ENCODE assay signal across 9 cellular contexts in the genomic region with DNA sequence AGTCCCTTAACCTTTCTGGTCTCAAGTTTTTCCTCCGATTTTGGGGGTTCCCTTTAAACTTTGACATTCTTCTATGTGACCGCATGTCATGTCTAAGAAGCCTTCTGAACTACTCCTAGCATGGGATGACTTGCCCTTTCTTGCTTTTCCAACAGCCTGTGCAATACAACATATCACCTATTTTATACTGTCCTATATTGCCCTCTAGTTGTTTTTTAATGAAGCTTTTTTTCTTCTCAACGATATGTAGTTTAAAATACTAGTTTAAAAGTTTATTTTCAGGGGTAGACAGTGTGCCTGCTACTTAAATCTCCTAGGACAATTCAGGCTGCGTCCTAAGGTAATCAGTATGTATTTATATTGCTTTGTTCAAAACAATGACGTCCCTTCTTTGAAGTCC. TPM values are rescaled to one million over a fixed set of nuclear protein-coding genes. Genes with fewer than 3 reads are reported as not detected.
DNase-seq lines count a peak whose midpoint lies in the region; ATAC-seq, FAIRE-seq and TF ChIP-seq lines count a peak whose summit lies in the region.
"Had no signal": no experiment of that assay in that cellular context is flagged by ENCODE, and none has a peak within 500 bp of the region (broad histone marks: within the 10 kb centered on the region; RNA-seq: fewer than 3 reads in every experiment).

No MANE protein-coding gene starts in this region.

- no peaks in the 10 kb centered on the region for H3K36me3 ChIP-seq in left ventricle myocardium inferior
- peaks cover 4% of the 10 kb centered on the region for H3K36me3 ChIP-seq in mammary epithelial cell (ENCODE audit: insufficient read depth, low read length)
- H3K36me3 ChIP-seq in thoracic aorta = no peaks in the 10 kb centered on the region

- H3K27me3 ChIP-seq in left ventricle myocardium inferior (ENCODE audit: low read depth) = no peaks in the 10 kb centered on the region
- no peaks in the 10 kb centered on the region for H3K27me3 ChIP-seq in mammary epithelial cell (ENCODE audit: insufficient read depth, low read length)
- no peaks in the 10 kb centered on the region for H3K27me3 ChIP-seq in thoracic aorta (replicated peaks; ENCODE audit: insufficient read depth)

- ATAC-seq in left ventricle myocardium superior (no peak), thoracic aorta (ENCODE audit: insufficient number of reproducible peaks, low FRiP score, low read depth) (no peak)

- DNase-seq in left ventricle myocardium inferior (no peak), left ventricle myocardium superior (no peak), NCI-H460 (ENCODE audit: extremely low read depth, low read depth) (peak; percentile 24), mammary epithelial cell (no peak), thoracic aorta (ENCODE audit: low spot score) (no peak), NCI-H2081 (lab: John Stamatoyannopoulos, UW) (no peak), RCC 7860 (ENCODE audit: low spot score) (no peak)
- no peak for DNase-seq in effector CD8-positive, alpha-beta T cell (lab: John Stamatoyannopoulos, UW)

- in situ Hi-C loops in mammary epithelial cell (cut with MboI; ENCODE audit: low sequenced_read_pairs in 2 of 2) = no loop called here

- intact Hi-C loops in left ventricle myocardium inferior (cut with micrococcal nuclease) (no loop called here), left ventricle myocardium superior (cut with micrococcal nuclease) (no loop called here), mammary epithelial cell (cut with micrococcal nuclease) (loop anchor here (1.0 to 5.0 kb wide), 5 partner anchors 35 to 515 kb away; a partner anchor contains a TSS)

- no peaks in the 10 kb centered on the region for H4K20me1 ChIP-seq in mammary epithelial cell (ENCODE audit: insufficient read depth, low read length)

- CTCF ChIA-PET in mammary epithelial cell (lab: Charles Lee; ENCODE audit: low non-redundant PET) = interaction anchor here (0.6 to 1.5 kb wide), 3 partner anchors 35 to 629 kb away, joined by 3 to 5 read pairs (median 4); no protein-coding TSS in a partner anchor

- no peak for TF ChIP-seq CTCF in left ventricle myocardium inferior (IDR thresholded peaks at IDR 0.05; ENCODE audit: borderline replicate concordance)
- TF ChIP-seq CTCF in mammary epithelial cell (conservative IDR thresholded peaks at IDR 0.05 in 1 of 2, IDR thresholded peaks at IDR 0.05 in 1 of 2; ENCODE audit: extremely low read depth in 1 of 2, insufficient read depth in 1 of 2, low read depth in 1 of 2, low read length in 2 of 2) = peak; percentile 7 to 18
- no peak for TF ChIP-seq CTCF in thoracic aorta (IDR thresholded peaks at IDR 0.05)

- FAIRE-seq in RCC 7860 (lab: Jason Lieb, UNC) = no peak

- no peak overlapping the region for H3K9ac ChIP-seq in mammary epithelial cell (ENCODE audit: insufficient read depth, low read length)

- no TSS peak for BruUV-seq in mammary epithelial cell (replicated peaks; lab: Mats Ljungman, UMichigan)

- no peak overlapping the region for H3K4me2 ChIP-seq in mammary epithelial cell (ENCODE audit: insufficient read depth, low read depth, low read length)

- no peak overlapping the region for H3K4me3 ChIP-seq in left ventricle myocardium inferior
- no peak overlapping the region for H3K4me3 ChIP-seq in mammary epithelial cell (replicated peaks in 1 of 3; ENCODE audit: insufficient read depth in 1 of 3, low read depth in 2 of 3, low read length in 3 of 3)
- H3K4me3 ChIP-seq in thoracic aorta = peak overlapping the region; percentile 91
- H3K4me3 ChIP-seq: lung had no signal

- H3K4me1 ChIP-seq in left ventricle myocardium inferior (peaks cover 25% of the 10 kb centered on the region), mammary epithelial cell (ENCODE audit: insufficient read depth, low read length) (peaks cover 18% of the 10 kb centered on the region), thoracic aorta (ENCODE audit: control insufficient read depth in 1 of 2, low read depth in 2 of 2) (peaks cover 0 to 13% of the 10 kb centered on the region in 2 donors)

- H3K9me3 ChIP-seq in left ventricle myocardium inferior (replicated peaks) (no peaks in the 10 kb centered on the region), mammary epithelial cell (replicated peaks; ENCODE audit: insufficient read depth, low read length) (no peaks in the 10 kb centered on the region), thoracic aorta (no peaks in the 10 kb centered on the region)

- peak overlapping the region; percentile 87 for H3K27ac ChIP-seq in left ventricle myocardium inferior (replicated peaks)
- H3K27ac ChIP-seq in mammary epithelial cell (ENCODE audit: insufficient read depth, low read depth, low read length) = no peak overlapping the region
- H3K27ac ChIP-seq in thoracic aorta = no peak overlapping the region

- H2AFZ ChIP-seq in mammary epithelial cell (ENCODE audit: low read depth, low read length) = peak overlapping the region; percentile 42

- 24% methylated on average over 5 of the region's 5 CpGs for WGBS in mammary epithelial cell (ENCODE audit: low coverage, missing lambda C conversion rate)

- H3K79me2 ChIP-seq in mammary epithelial cell (ENCODE audit: insufficient read depth, low read length) = peaks cover 30% of the 10 kb centered on the region

- dilution Hi-C loops in mammary epithelial cell (cut with HindIII; ENCODE audit: low sequenced_read_pairs) = no loop called here

RNA-seq across cellular contexts. Expression of a gene that starts 1.0 kb away (rescaled TPM):
- total RNA-seq in left ventricle myocardium inferior (50.9 TPM), left ventricle myocardium superior (59.0 TPM), mammary epithelial cell (10 to 100 TPM; 31.1 to 67.3 TPM), thoracic aorta (10 to 100 TPM; 37.1 to 43.2 TPM)
- 72.4 and 89.7 TPM in 2 replicates for total RNA-seq in NCI-H460 (2014; rRNA removed; shearing (Covaris generic))
- polyA plus RNA-seq in NCI-H460 (2014; cell fraction: nucleus; rRNA removed) = 36.3 and 37.5 TPM in 2 replicates
- 48.0 TPM for polyA plus RNA-seq in mammary epithelial cell
- polyA minus RNA-seq in mammary epithelial cell = 23.0 TPM

RNA-seq across cellular contexts. Expression of a gene that starts 45.0 kb away (rescaled TPM):
- total RNA-seq in left ventricle myocardium inferior = not detected
- total RNA-seq in left ventricle myocardium superior = not detected
- total RNA-seq in NCI-H460 (2014; rRNA removed; shearing (Covaris generic)) = not detected in 2 replicates
- not detected in 2 replicates for polyA plus RNA-seq in NCI-H460 (2014; cell fraction: nucleus; rRNA removed)
- total RNA-seq in mammary epithelial cell = not detected
- polyA plus RNA-seq in mammary epithelial cell = not detected
- not detected for polyA minus RNA-seq in mammary epithelial cell
- total RNA-seq in thoracic aorta = not detected
- total RNA-seq: lung had no signal
- polyA plus RNA-seq: lung had no signal

Comparison
In these comparisons a context has a peak if more than half of its experiments do, and no peak if none do; other contexts are left out.
1. CTCF ChIP-seq: peak in mammary epithelial cell (2 of 2); none in left ventricle myocardium inferior (single experiment) and thoracic aorta (single experiment).